9 cellular contexts compared by ENCODE assay signal in genomic region chr7:73715648-73716317, GRCh38. TPM values are rescaled to one million over a fixed set of nuclear protein-coding genes. Genes with fewer than 3 reads are reported as not detected.
DNase-seq lines count a peak whose midpoint lies in the region; ATAC-seq and TF ChIP-seq lines count a peak whose summit lies in the region.
"Had no signal": no experiment of that assay in that cellular context is flagged by ENCODE, and none has a peak within 500 bp of the region (broad histone marks: within the 10 kb centered on the region; RNA-seq: fewer than 3 reads in every experiment).

No MANE protein-coding gene starts in this region.

- H3K9me3 ChIP-seq in endodermal cell (ENCODE audit: control insufficient read depth, low read length): no peaks in the 10 kb centered on the region
- H3K9me3 ChIP-seq in smooth muscle cell (replicated peaks; ENCODE audit: low read depth): no peaks in the 10 kb centered on the region

- peak; percentile 93 for DNase-seq in DMS 273 (lab: John Stamatoyannopoulos, UW; ENCODE audit: unreplicated experiment)
- peak; percentile 33 for DNase-seq in SK-MEL-5 (ENCODE audit: low read depth, low spot score)
- DNase-seq in endodermal cell: no peak
- peak; percentile 62 for DNase-seq in smooth muscle cell (lab: John Stamatoyannopoulos, UW; ENCODE audit: unreplicated experiment)
- no peak for DNase-seq in iPS-NIHi11 (ENCODE audit: low spot score)
- no peak for DNase-seq in H7

- no peak overlapping the region for H3K27ac Mint-ChIP-seq in endodermal cell

- TF ChIP-seq RAD21 in Ishikawa (IDR thresholded peaks at IDR 0.05; ENCODE audit: low read depth): no peak

- H3K4me2 ChIP-seq in smooth muscle cell: peak overlapping the region; percentile 90

- H3K36me3 Mint-ChIP-seq in endodermal cell (ENCODE audit: low read depth): peaks cover 14% of the 10 kb centered on the region

- H3K4me3 ChIP-seq in endodermal cell (ENCODE audit: low read length) (no peak overlapping the region), smooth muscle cell (no peak overlapping the region), H7 (ENCODE audit: insufficient read depth, low read depth, low read length) (no peak overlapping the region)
- H3K4me3 ChIP-seq: lung had no signal

- no peak overlapping the region for H3K9ac ChIP-seq in endodermal cell (ENCODE audit: extremely low read depth, low read length, poor library complexity, severe bottlenecking)
- H3K9ac ChIP-seq in smooth muscle cell (ENCODE audit: low read depth): no peak overlapping the region

- H4K20me1 ChIP-seq in smooth muscle cell (ENCODE audit: low read depth): peaks cover 76% of the 10 kb centered on the region

- H3K27ac ChIP-seq in endodermal cell (ENCODE audit: low read depth, low read length) (peak overlapping the region; percentile 24), smooth muscle cell (ENCODE audit: low read depth) (peak overlapping the region; percentile 69)

- H3K36me3 ChIP-seq in endodermal cell (ENCODE audit: control insufficient read depth, insufficient read depth, low read length): no peaks in the 10 kb centered on the region
- H3K36me3 ChIP-seq in smooth muscle cell (ENCODE audit: low read depth): no peaks in the 10 kb centered on the region
- H3K36me3 ChIP-seq in H7 (replicated peaks; ENCODE audit: control insufficient read depth, insufficient read depth, low read length): no peaks in the 10 kb centered on the region

- no peaks in the 10 kb centered on the region for H3K9me3 Mint-ChIP-seq in endodermal cell

- H2AFZ ChIP-seq in smooth muscle cell (ENCODE audit: low read depth): no peak overlapping the region

- TF ChIP-seq CTCF in endodermal cell (conservative IDR thresholded peaks at IDR 0.05): no peak
- no peak for TF ChIP-seq CTCF in smooth muscle cell (IDR thresholded peaks at IDR 0.05; ENCODE audit: borderline replicate concordance, insufficient read depth, poor library complexity, severe bottlenecking)

- no peak for TF ChIP-seq EP300 in Ishikawa (IDR thresholded peaks at IDR 0.05; ENCODE audit: borderline replicate concordance)

- H3K4me1 ChIP-seq in endodermal cell (ENCODE audit: control insufficient read depth, insufficient read depth, low read length) (peaks cover 4% of the 10 kb centered on the region), smooth muscle cell (ENCODE audit: low read depth) (no peaks in the 10 kb centered on the region)

- H3F3A ChIP-seq in smooth muscle cell (ENCODE audit: low read depth): peaks cover 4% of the 10 kb centered on the region

- in situ Hi-C loops in SK-MEL-5 (cut with HindIII; ENCODE audit: low pct_unique_long_range_greater_than_20kb, low sequenced_read_pairs): no loop called here

- no peak for ATAC-seq in HG02840 (IDR thresholded peaks at IDR 0.05; ENCODE audit: low FRiP score, unreplicated experiment)

- H3K4me1 Mint-ChIP-seq in endodermal cell: no peaks in the 10 kb centered on the region

- WGBS in endodermal cell (ENCODE audit: insufficient coverage in 1 of 2, insufficient read length in 1 of 2), 2 experiments: 90 to 94% methylated on average over 13 to 16 of the region's 16 CpGs
- 39% methylated on average over 16 of the region's 16 CpGs for WGBS in smooth muscle cell (ENCODE audit: low lambda C conversion rate)

- no peak overlapping the region for H3K4me3 Mint-ChIP-seq in endodermal cell

- H3K27me3 ChIP-seq in endodermal cell (ENCODE audit: control insufficient read depth, insufficient read depth, low read length, poor library complexity, severe bottlenecking): peaks cover 19% of the 10 kb centered on the region
- no peaks in the 10 kb centered on the region for H3K27me3 ChIP-seq in smooth muscle cell (ENCODE audit: low read depth)
- peaks cover 16% of the 10 kb centered on the region for H3K27me3 ChIP-seq in H7 (ENCODE audit: control insufficient read depth, insufficient read depth, low read length)

- H3K79me2 ChIP-seq in smooth muscle cell (ENCODE audit: low read depth): peaks cover 48% of the 10 kb centered on the region

- H3K27me3 Mint-ChIP-seq in endodermal cell (ENCODE audit: insufficient read depth): peaks cover 19% of the 10 kb centered on the region

TF ChIP-seq in Ishikawa, 13 proteins besides CTCF, POLR2A, EP300 and RAD21:
- TF ChIP-seq TCF12 (IDR thresholded peaks at IDR 0.05; ENCODE audit: low read depth): 0 out of 2 replicates have a peak, but pooled peaks have one; percentile 20
- TF ChIP-seq MAX (IDR thresholded peaks at IDR 0.05): no peak
- no peak for TF ChIP-seq NFIC (IDR thresholded peaks at IDR 0.05)
- TF ChIP-seq REST (IDR thresholded peaks at IDR 0.05; ENCODE audit: low read depth): no peak

RNA-seq across cellular contexts. Expression of gene STX1A, which starts 3.7 kb away (rescaled TPM):
- total RNA-seq in SK-MEL-5 (2014; rRNA removed; shearing (Covaris generic)): 6.7 and 7.0 TPM in 2 replicates
- polyA plus RNA-seq in SK-MEL-5 (2015; cell fraction: cytosol; rRNA removed): 8.5 and 10.2 TPM in 2 replicates
- 47.8 and 137 TPM in 2 replicates for polyA plus RNA-seq in SK-MEL-5 (2015; cell fraction: nucleus; rRNA removed)
- total RNA-seq in endodermal cell (10 to 100 TPM; 23.0 to 34.4 TPM), smooth muscle cell (14.3 and 18.3 TPM in 2 replicates)
- 25.5 TPM for polyA plus RNA-seq in endodermal cell (2013, experiment 1 of 2)
- 16.4 TPM for polyA plus RNA-seq in endodermal cell (2013, experiment 2 of 2)
- polyA plus RNA-seq in smooth muscle cell: 7.5 and 18.0 TPM in 2 replicates
- 16.8 and 19.4 TPM in 2 replicates for total RNA-seq in H7 (2014; rRNA removed; shearing (Covaris generic))

RNA-seq across cellular contexts. Expression of gene ABHD11, which starts 22.8 kb away (rescaled TPM):
- 27.5 and 31.8 TPM in 2 replicates for total RNA-seq in SK-MEL-5 (2014; rRNA removed; shearing (Covaris generic))
- polyA plus RNA-seq in SK-MEL-5 (2015; cell fraction: cytosol; rRNA removed): 34.0 and 38.3 TPM in 2 replicates
- polyA plus RNA-seq in SK-MEL-5 (2015; cell fraction: nucleus; rRNA removed): 105 and 159 TPM in 2 replicates
- 100 to 1,000 TPM in 1 of 2 donors, 10 to 100 TPM in 1; 76.9 to 109 TPM for total RNA-seq in endodermal cell
- 10.1 TPM for polyA plus RNA-seq in endodermal cell (2013, experiment 1 of 2)
- 10.6 TPM for polyA plus RNA-seq in endodermal cell (2013, experiment 2 of 2)
- total RNA-seq in smooth muscle cell: 3.4 and 16.5 TPM in 2 replicates
- 14.1 and 19.9 TPM in 2 replicates for polyA plus RNA-seq in smooth muscle cell
- 21.2 and 25.7 TPM in 2 replicates for total RNA-seq in H7 (2014; rRNA removed; shearing (Covaris generic))

RNA-seq across cellular contexts. Expression of gene BUD23, which starts 32.4 kb away (rescaled TPM):
- total RNA-seq in SK-MEL-5 (2014; rRNA removed; shearing (Covaris generic)): 142 and 181 TPM in 2 replicates
- polyA plus RNA-seq in SK-MEL-5 (2015; cell fraction: cytosol; rRNA removed): 432 and 633 TPM in 2 replicates
- polyA plus RNA-seq in SK-MEL-5 (2015; cell fraction: nucleus; rRNA removed): 156 and 166 TPM in 2 replicates
- total RNA-seq in endodermal cell: 10 to 100 TPM; 62.2 to 67.2 TPM
- 55.9 TPM for polyA plus RNA-seq in endodermal cell (2013, experiment 1 of 2)
- 66.2 TPM for polyA plus RNA-seq in endodermal cell (2013, experiment 2 of 2)
- 35.6 and 43.0 TPM in 2 replicates for total RNA-seq in smooth muscle cell
- polyA plus RNA-seq in smooth muscle cell: 114 and 116 TPM in 2 replicates
- total RNA-seq in H7 (2014; rRNA removed; shearing (Covaris generic)): 39.3 and 48.0 TPM in 2 replicates

RNA-seq across cellular contexts. Expression of gene DNAJC30, which starts 32.5 kb away (rescaled TPM):
- 4.3 and 4.5 TPM in 2 replicates for total RNA-seq in SK-MEL-5 (2014; rRNA removed; shearing (Covaris generic))
- polyA plus RNA-seq in SK-MEL-5 (2015; cell fraction: cytosol; rRNA removed): 22.5 and 28.6 TPM in 2 replicates
- 9.4 and 14.3 TPM in 2 replicates for polyA plus RNA-seq in SK-MEL-5 (2015; cell fraction: nucleus; rRNA removed)
- total RNA-seq in endodermal cell: 10 to 100 TPM in 1 of 2 donors, 1 to 10 TPM in 1; 8.9 to 11.1 TPM
- 4.6 TPM for polyA plus RNA-seq in endodermal cell (2013, experiment 1 of 2)
- polyA plus RNA-seq in endodermal cell (2013, experiment 2 of 2): 4.4 TPM
- total RNA-seq in smooth muscle cell: 1.2 and 1.4 TPM in 2 replicates
- 4.6 and 6.2 TPM in 2 replicates for polyA plus RNA-seq in smooth muscle cell
- 2.4 and 2.7 TPM in 2 replicates for total RNA-seq in H7 (2014; rRNA removed; shearing (Covaris generic))

RNA-seq across cellular contexts. Expression of gene VPS37D, which starts 48.2 kb away (rescaled TPM):
- 4.3 and 4.6 TPM in 2 replicates for total RNA-seq in SK-MEL-5 (2014; rRNA removed; shearing (Covaris generic))
- polyA plus RNA-seq in SK-MEL-5 (2015; cell fraction: cytosol; rRNA removed): 6.1 and 8.0 TPM in 2 replicates
- polyA plus RNA-seq in SK-MEL-5 (2015; cell fraction: nucleus; rRNA removed): 1.7 and 2.6 TPM in 2 replicates
- total RNA-seq in endodermal cell: 1 to 10 TPM; 6.1 to 9.1 TPM
- 12.5 TPM for polyA plus RNA-seq in endodermal cell (2013, experiment 1 of 2)
- 10.6 TPM for polyA plus RNA-seq in endodermal cell (2013, experiment 2 of 2)
- total RNA-seq in smooth muscle cell: 2.8 and 7.1 TPM in 2 replicates
- polyA plus RNA-seq in smooth muscle cell: 7.1 and 8.7 TPM in 2 replicates
- total RNA-seq in H7 (2014; rRNA removed; shearing (Covaris generic)): 6.0 and 6.4 TPM in 2 replicates

Comparison
In these comparisons a context has a peak if more than half of its experiments do, and no peak if none do; other contexts are left out.
1. DNase-seq: peak in DMS 273 (single experiment), SK-MEL-5 (single experiment) and smooth muscle cell (single experiment); none in endodermal cell (single experiment), iPS-NIHi11 (single experiment) and H7 (single experiment).